Comparison of ENCODE assay signal across 9 cellular contexts in genomic region chr16:75064403-75065148, GRCh38. TPM values are rescaled to one million over a fixed set of nuclear protein-coding genes. Genes with fewer than 3 reads are reported as not detected.
DNase-seq lines count a peak whose midpoint lies in the region; ATAC-seq and TF ChIP-seq lines count a peak whose summit lies in the region.
"Had no signal": no experiment of that assay in that cellular context is flagged by ENCODE, and none has a peak within 500 bp of the region (broad histone marks: within the 10 kb centered on the region; RNA-seq: fewer than 3 reads in every experiment).

No MANE protein-coding gene starts in this region.

- TF ChIP-seq CTCF in neutrophil (IDR thresholded peaks at IDR 0.05): no peak
- no peak for TF ChIP-seq CTCF in osteoblast (IDR thresholded peaks at IDR 0.05; ENCODE audit: extremely low read depth, low read depth, low read length)

- peak overlapping the region; percentile 53 for H3K27ac ChIP-seq in neutrophil
- H3K27ac ChIP-seq in osteoblast (ENCODE audit: low read depth, low read length): no peak overlapping the region

- H3K27me3 ChIP-seq in neutrophil (no peaks in the 10 kb centered on the region), osteoblast (ENCODE audit: insufficient read depth, low read length) (no peaks in the 10 kb centered on the region)

- H4K20me1 ChIP-seq in osteoblast (ENCODE audit: insufficient read depth, low read length): peaks cover 42% of the 10 kb centered on the region

- peaks cover 57 to 58% of the 10 kb centered on the region in 2 experiments for H3K4me1 ChIP-seq in neutrophil (ENCODE audit: control insufficient read depth in 1 of 2, insufficient read depth in 1 of 2, low read depth in 1 of 2, low read length in 1 of 2)
- no peaks in the 10 kb centered on the region for H3K4me1 ChIP-seq in osteoblast (ENCODE audit: insufficient read depth, low read length)

- no peak overlapping the region for H3K4me2 ChIP-seq in osteoblast (ENCODE audit: insufficient read depth, low read length)

- no peaks in the 10 kb centered on the region for H3K36me3 ChIP-seq in neutrophil
- no peaks in the 10 kb centered on the region for H3K36me3 ChIP-seq in osteoblast (ENCODE audit: insufficient read depth, low read length)

- ATAC-seq in HG03460 (IDR thresholded peaks at IDR 0.05; ENCODE audit: unreplicated experiment): no peak

- H3K4me3 ChIP-seq in GM08714 (ENCODE audit: low read length) (peak overlapping the region; percentile 6; the same call in 1 of the 2 replicates), neutrophil (ENCODE audit: low read depth in 1 of 2, low read length in 1 of 2) (no peak overlapping the region), osteoblast (ENCODE audit: insufficient read depth, low read length) (no peak overlapping the region)

- peaks cover 60% of the 10 kb centered on the region for H3K79me2 ChIP-seq in osteoblast (ENCODE audit: insufficient read depth, low read length)

- peaks cover under 1% of the 10 kb centered on the region for H3K36me3 Mint-ChIP-seq in activated naive CD8-positive, alpha-beta T cell
- H3K36me3 Mint-ChIP-seq: IgD-negative memory B cell had no signal

- DNase-seq in NCI-H226: peak; percentile 77
- no peak for DNase-seq in NCI-H2196 treated with DMSO at 0.1 percent for 48 hours (lab: John Stamatoyannopoulos, UW; ENCODE audit: unreplicated experiment)
- no peak for DNase-seq in stimulated activated CD4-positive, alpha-beta T cell treated with anti-CD3 and anti-CD28 coated beads, Interleukin-4, amount 100 ng/mL, for 24 hours
- no peak for DNase-seq in osteoblast (ENCODE audit: insufficient read length, low spot score, missing footprints)

- no peaks in the 10 kb centered on the region for H3K27me3 Mint-ChIP-seq in activated naive CD8-positive, alpha-beta T cell

- peak overlapping the region; percentile 61 for H3K4me3 Mint-ChIP-seq in activated naive CD8-positive, alpha-beta T cell

- H3K27ac Mint-ChIP-seq in activated naive CD8-positive, alpha-beta T cell: no peak overlapping the region
- H3K27ac Mint-ChIP-seq: IgD-negative memory B cell had no signal

- H2AFZ ChIP-seq in osteoblast (ENCODE audit: low read length): no peak overlapping the region

- no peaks in the 10 kb centered on the region for H3K9me3 ChIP-seq in neutrophil
- no peaks in the 10 kb centered on the region for H3K9me3 ChIP-seq in osteoblast (ENCODE audit: low read depth, low read length)

- no peaks in the 10 kb centered on the region for H3K9me3 Mint-ChIP-seq in activated naive CD8-positive, alpha-beta T cell (ENCODE audit: low read depth)
- H3K9me3 Mint-ChIP-seq: IgD-negative memory B cell had no signal

- peaks cover 35% of the 10 kb centered on the region for H3K4me1 Mint-ChIP-seq in activated naive CD8-positive, alpha-beta T cell (ENCODE audit: low read depth)

RNA-seq across cellular contexts. Expression of gene LDHD, which starts 52.0 kb away (rescaled TPM):
- total RNA-seq in osteoblast: 2.7 and 3.6 TPM in 2 replicates
